Comparison of ENCODE assay signal across 1 cellular context in genomic region chr11:536841-537621, GRCh38.
A peak's percentile ranks its signal among the peaks of the same experiment; 100 is the strongest.
TF ChIP-seq lines count a peak whose summit lies in the region.

LRRC56 (plus strand) TSS chr11:537527; CDS start chr11:540685, 3,158 bp downstream.

TF ChIP-seq in HepG2, 621 proteins besides CTCF, POLR2A, EP300 and RAD21 (continued from another document and continues in another):
- TF ChIP-seq ZNF30 (CRISPR knock-in tag; IDR thresholded peaks at IDR 0.05) = no peak
- TF ChIP-seq ATAD3A (CRISPR knock-in tag; IDR thresholded peaks at IDR 0.05) = no peak
- TF ChIP-seq NFKB2 (CRISPR knock-in tag; IDR thresholded peaks at IDR 0.05; ENCODE audit: borderline replicate concordance) = no peak
- TF ChIP-seq ZNF781 (CRISPR knock-in tag; IDR thresholded peaks at IDR 0.05; ENCODE audit: borderline replicate concordance, not compliant biosample characterization) = no peak
- TF ChIP-seq ZNF691 (CRISPR knock-in tag; IDR thresholded peaks at IDR 0.05; ENCODE audit: borderline replicate concordance, low read depth) = 0 out of 2 replicates have a peak, but pooled peaks have one; percentile 6
- TF ChIP-seq PHF5A (CRISPR knock-in tag; IDR thresholded peaks at IDR 0.05; ENCODE audit: low read depth, unreplicated experiment) = no peak
- TF ChIP-seq MYNN (CRISPR knock-in tag; IDR thresholded peaks at IDR 0.05; ENCODE audit: low read depth) = no peak
- TF ChIP-seq HDAC6 (IDR thresholded peaks at IDR 0.05; ENCODE audit: low read depth, low read length) = no peak
- no peak for TF ChIP-seq ZMAT5 (CRISPR knock-in tag; IDR thresholded peaks at IDR 0.05; ENCODE audit: borderline replicate concordance, low read depth)
- TF ChIP-seq HOXA9 (CRISPR knock-in tag; IDR thresholded peaks at IDR 0.05; ENCODE audit: borderline replicate concordance) = no peak
- TF ChIP-seq ZNF816 (CRISPR knock-in tag; IDR thresholded peaks at IDR 0.05; ENCODE audit: borderline replicate concordance) = no peak
- no peak for TF ChIP-seq ZNF550 (CRISPR knock-in tag; IDR thresholded peaks at IDR 0.05; ENCODE audit: borderline replicate concordance)
- TF ChIP-seq MAFK (conservative IDR thresholded peaks at IDR 0.05 in 1 of 2, IDR thresholded peaks at IDR 0.05 in 1 of 2; ENCODE audit: low read length in 2 of 2) = no peak
- no peak for TF ChIP-seq RFXANK (CRISPR knock-in tag; IDR thresholded peaks at IDR 0.05)
- no peak for TF ChIP-seq DMTF1 (CRISPR knock-in tag; IDR thresholded peaks at IDR 0.05)
- no peak for TF ChIP-seq ZNF224 (CRISPR knock-in tag; IDR thresholded peaks at IDR 0.05)
- TF ChIP-seq ZEB1 (IDR thresholded peaks at IDR 0.05; ENCODE audit: insufficient replicate concordance, low read depth) = no peak
- no peak for TF ChIP-seq ZNF737 (CRISPR knock-in tag; IDR thresholded peaks at IDR 0.05; ENCODE audit: borderline replicate concordance)
- TF ChIP-seq STAG1 (CRISPR knock-in tag; IDR thresholded peaks at IDR 0.05) = no peak
- no peak for TF ChIP-seq TFDP1 (CRISPR knock-in tag; IDR thresholded peaks at IDR 0.05; ENCODE audit: borderline replicate concordance)
- TF ChIP-seq ZNF510 (CRISPR knock-in tag; IDR thresholded peaks at IDR 0.05; ENCODE audit: low read depth) = no peak
- TF ChIP-seq MIXL1 (CRISPR knock-in tag; IDR thresholded peaks at IDR 0.05) = no peak
- no peak for TF ChIP-seq NFRKB (IDR thresholded peaks at IDR 0.05)
- no peak for TF ChIP-seq ZNF263 (CRISPR knock-in tag; IDR thresholded peaks at IDR 0.05)
- TF ChIP-seq CREBL2 (CRISPR knock-in tag; IDR thresholded peaks at IDR 0.05; ENCODE audit: borderline replicate concordance) = no peak
- no peak; the same call in 1 of the 2 replicates for TF ChIP-seq SNAPC4 (CRISPR knock-in tag; IDR thresholded peaks at IDR 0.05)
- no peak for TF ChIP-seq ZBTB10 (CRISPR knock-in tag; IDR thresholded peaks at IDR 0.05; ENCODE audit: borderline replicate concordance)
- TF ChIP-seq TMF1 (CRISPR knock-in tag; IDR thresholded peaks at IDR 0.05; ENCODE audit: low read depth) = no peak
- no peak for TF ChIP-seq ZNF576 (CRISPR knock-in tag; IDR thresholded peaks at IDR 0.05)
- TF ChIP-seq ZBTB34 (CRISPR knock-in tag; IDR thresholded peaks at IDR 0.05) = no peak
- no peak for TF ChIP-seq ZNF724P (CRISPR knock-in tag; IDR thresholded peaks at IDR 0.05; ENCODE audit: borderline replicate concordance)
- peak; percentile 85 for TF ChIP-seq ETV5 (CRISPR knock-in tag; IDR thresholded peaks at IDR 0.05; ENCODE audit: borderline replicate concordance)
- no peak; the same call in 1 of the 2 replicates for TF ChIP-seq FOXC1 (CRISPR knock-in tag; IDR thresholded peaks at IDR 0.05; ENCODE audit: borderline replicate concordance)
- peak; percentile 64; the same call in 1 of the 2 replicates for TF ChIP-seq RXRA (CRISPR knock-in tag; IDR thresholded peaks at IDR 0.05)
- peak; percentile 93 for TF ChIP-seq ZBTB33 (CRISPR knock-in tag; IDR thresholded peaks at IDR 0.05)
- no peak for TF ChIP-seq POGK (CRISPR knock-in tag; conservative IDR thresholded peaks at IDR 0.05)
- TF ChIP-seq IKZF5 (CRISPR knock-in tag; IDR thresholded peaks at IDR 0.05) = no peak; the same call in 1 of the 2 replicates
- TF ChIP-seq PPARG (CRISPR knock-in tag; conservative IDR thresholded peaks at IDR 0.05) = no peak
- TF ChIP-seq CREM (IDR thresholded peaks at IDR 0.05) = no peak
- no peak for TF ChIP-seq CREM (CRISPR knock-in tag; IDR thresholded peaks at IDR 0.05)
- no peak for TF ChIP-seq ZSCAN9 (CRISPR knock-in tag; IDR thresholded peaks at IDR 0.05; ENCODE audit: borderline replicate concordance)
- no peak for TF ChIP-seq ZNF484 (CRISPR knock-in tag; IDR thresholded peaks at IDR 0.05; ENCODE audit: borderline replicate concordance, low read depth)
